ENCODE assay signal across 1 cellular context in genomic region chr12:87509233-87509820, GRCh38.
TF ChIP-seq lines count a peak whose summit lies in the region.

No MANE protein-coding gene starts in this region.

TF ChIP-seq in SK-N-SH, 30 proteins besides CTCF, POLR2A, EP300 and RAD21 (continued from another document):
- peak; percentile 68 for TF ChIP-seq TCF12 (IDR thresholded peaks at IDR 0.05)
- TF ChIP-seq USF1 (IDR thresholded peaks at IDR 0.05; ENCODE audit: borderline replicate concordance, low read depth) = no peak
- no peak for TF ChIP-seq TAF1 (IDR thresholded peaks at IDR 0.05; ENCODE audit: borderline replicate concordance, low read depth, low read length)
- no peak for TF ChIP-seq YY1 (IDR thresholded peaks at IDR 0.05; ENCODE audit: low read depth)
